Comparison of ENCODE assay signal across 1 cellular context in the genomic region with DNA sequence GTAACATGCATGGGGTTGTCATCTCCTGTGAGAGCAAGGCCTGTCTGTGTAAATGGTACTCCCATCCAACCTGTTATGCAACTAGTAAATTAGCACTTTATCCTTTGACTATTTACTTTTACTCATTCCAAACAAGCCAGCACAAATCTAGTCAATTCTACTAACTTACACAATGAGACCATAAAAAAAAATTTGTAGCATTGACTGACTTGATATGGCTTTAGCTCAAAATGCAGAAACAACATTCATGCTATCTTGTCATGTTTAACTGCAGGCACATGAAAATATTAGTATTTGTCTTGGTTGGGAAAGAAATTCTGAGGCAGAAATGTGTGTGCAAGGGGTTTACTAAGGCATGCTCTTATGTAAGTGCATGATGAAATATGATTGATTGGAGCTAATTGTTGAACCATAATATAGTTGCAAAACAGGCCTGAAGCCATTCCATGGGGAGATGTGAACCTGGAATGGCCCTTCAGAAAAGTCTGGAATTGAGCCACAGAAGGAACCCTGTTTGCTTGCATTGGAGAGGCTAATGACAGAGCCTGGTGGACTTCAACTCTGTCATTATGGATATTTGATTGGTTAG.
TF ChIP-seq lines count a peak whose summit lies in the region.

No MANE protein-coding gene starts in this region.

TF ChIP-seq in HepG2, 621 proteins besides CTCF, POLR2A, EP300 and RAD21 (continued from another document and continues in another):
- TF ChIP-seq, protein P1, sequence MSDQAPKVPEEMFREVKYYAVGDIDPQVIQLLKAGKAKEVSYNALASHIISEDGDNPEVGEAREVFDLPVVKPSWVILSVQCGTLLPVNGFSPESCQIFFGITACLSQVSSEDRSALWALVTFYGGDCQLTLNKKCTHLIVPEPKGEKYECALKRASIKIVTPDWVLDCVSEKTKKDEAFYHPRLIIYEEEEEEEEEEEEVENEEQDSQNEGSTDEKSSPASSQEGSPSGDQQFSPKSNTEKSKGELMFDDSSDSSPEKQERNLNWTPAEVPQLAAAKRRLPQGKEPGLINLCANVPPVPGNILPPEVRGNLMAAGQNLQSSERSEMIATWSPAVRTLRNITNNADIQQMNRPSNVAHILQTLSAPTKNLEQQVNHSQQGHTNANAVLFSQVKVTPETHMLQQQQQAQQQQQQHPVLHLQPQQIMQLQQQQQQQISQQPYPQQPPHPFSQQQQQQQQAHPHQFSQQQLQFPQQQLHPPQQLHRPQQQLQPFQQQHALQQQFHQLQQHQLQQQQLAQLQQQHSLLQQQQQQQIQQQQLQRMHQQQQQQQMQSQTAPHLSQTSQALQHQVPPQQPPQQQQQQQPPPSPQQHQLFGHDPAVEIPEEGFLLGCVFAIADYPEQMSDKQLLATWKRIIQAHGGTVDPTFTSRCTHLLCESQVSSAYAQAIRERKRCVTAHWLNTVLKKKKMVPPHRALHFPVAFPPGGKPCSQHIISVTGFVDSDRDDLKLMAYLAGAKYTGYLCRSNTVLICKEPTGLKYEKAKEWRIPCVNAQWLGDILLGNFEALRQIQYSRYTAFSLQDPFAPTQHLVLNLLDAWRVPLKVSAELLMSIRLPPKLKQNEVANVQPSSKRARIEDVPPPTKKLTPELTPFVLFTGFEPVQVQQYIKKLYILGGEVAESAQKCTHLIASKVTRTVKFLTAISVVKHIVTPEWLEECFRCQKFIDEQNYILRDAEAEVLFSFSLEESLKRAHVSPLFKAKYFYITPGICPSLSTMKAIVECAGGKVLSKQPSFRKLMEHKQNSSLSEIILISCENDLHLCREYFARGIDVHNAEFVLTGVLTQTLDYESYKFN (CRISPR knock-in tag; conservative IDR thresholded peaks at IDR 0.05), result peak; percentile 95
- no peak for TF ChIP-seq ZNF350 (CRISPR knock-in tag; IDR thresholded peaks at IDR 0.05; ENCODE audit: borderline replicate concordance, low read depth)
- no peak for TF ChIP-seq MYNN (CRISPR knock-in tag; IDR thresholded peaks at IDR 0.05; ENCODE audit: low read depth)
- peak; percentile 35; the same call in 1 of the 2 replicates for TF ChIP-seq BHLHE40 (IDR thresholded peaks at IDR 0.05; ENCODE audit: low read length)
- TF ChIP-seq, protein P2, sequence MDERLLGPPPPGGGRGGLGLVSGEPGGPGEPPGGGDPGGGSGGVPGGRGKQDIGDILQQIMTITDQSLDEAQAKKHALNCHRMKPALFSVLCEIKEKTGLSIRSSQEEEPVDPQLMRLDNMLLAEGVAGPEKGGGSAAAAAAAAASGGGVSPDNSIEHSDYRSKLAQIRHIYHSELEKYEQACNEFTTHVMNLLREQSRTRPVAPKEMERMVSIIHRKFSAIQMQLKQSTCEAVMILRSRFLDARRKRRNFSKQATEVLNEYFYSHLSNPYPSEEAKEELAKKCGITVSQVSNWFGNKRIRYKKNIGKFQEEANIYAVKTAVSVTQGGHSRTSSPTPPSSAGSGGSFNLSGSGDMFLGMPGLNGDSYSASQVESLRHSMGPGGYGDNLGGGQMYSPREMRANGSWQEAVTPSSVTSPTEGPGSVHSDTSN (CRISPR knock-in tag; IDR thresholded peaks at IDR 0.05), result no peak; the same call in none of the 2 replicates
- peak; percentile 50; the same call in 1 of the 2 replicates for TF ChIP-seq ZNF747 (CRISPR knock-in tag; IDR thresholded peaks at IDR 0.05; ENCODE audit: borderline replicate concordance)
- TF ChIP-seq FOXK1 (CRISPR knock-in tag; IDR thresholded peaks at IDR 0.05; ENCODE audit: borderline replicate concordance, low read depth), result peak; percentile 66; the same call in 1 of the 2 replicates
- peak; percentile 70; the same call in 1 of the 2 replicates for TF ChIP-seq ZNF746 (CRISPR knock-in tag; IDR thresholded peaks at IDR 0.05)
- TF ChIP-seq RFX1 (IDR thresholded peaks at IDR 0.05), result no peak
- TF ChIP-seq, protein P3, sequence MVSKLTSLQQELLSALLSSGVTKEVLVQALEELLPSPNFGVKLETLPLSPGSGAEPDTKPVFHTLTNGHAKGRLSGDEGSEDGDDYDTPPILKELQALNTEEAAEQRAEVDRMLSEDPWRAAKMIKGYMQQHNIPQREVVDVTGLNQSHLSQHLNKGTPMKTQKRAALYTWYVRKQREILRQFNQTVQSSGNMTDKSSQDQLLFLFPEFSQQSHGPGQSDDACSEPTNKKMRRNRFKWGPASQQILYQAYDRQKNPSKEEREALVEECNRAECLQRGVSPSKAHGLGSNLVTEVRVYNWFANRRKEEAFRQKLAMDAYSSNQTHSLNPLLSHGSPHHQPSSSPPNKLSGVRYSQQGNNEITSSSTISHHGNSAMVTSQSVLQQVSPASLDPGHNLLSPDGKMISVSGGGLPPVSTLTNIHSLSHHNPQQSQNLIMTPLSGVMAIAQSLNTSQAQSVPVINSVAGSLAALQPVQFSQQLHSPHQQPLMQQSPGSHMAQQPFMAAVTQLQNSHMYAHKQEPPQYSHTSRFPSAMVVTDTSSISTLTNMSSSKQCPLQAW (CRISPR knock-in tag; IDR thresholded peaks at IDR 0.05), result peak; percentile 52; the same call in 1 of the 2 replicates
- peak; percentile 46; the same call in 1 of the 2 replicates for TF ChIP-seq YEATS4 (CRISPR knock-in tag; IDR thresholded peaks at IDR 0.05; ENCODE audit: borderline replicate concordance)
- TF ChIP-seq HOXD1 (CRISPR knock-in tag; IDR thresholded peaks at IDR 0.05), result peak; percentile 98
- TF ChIP-seq, protein P4, sequence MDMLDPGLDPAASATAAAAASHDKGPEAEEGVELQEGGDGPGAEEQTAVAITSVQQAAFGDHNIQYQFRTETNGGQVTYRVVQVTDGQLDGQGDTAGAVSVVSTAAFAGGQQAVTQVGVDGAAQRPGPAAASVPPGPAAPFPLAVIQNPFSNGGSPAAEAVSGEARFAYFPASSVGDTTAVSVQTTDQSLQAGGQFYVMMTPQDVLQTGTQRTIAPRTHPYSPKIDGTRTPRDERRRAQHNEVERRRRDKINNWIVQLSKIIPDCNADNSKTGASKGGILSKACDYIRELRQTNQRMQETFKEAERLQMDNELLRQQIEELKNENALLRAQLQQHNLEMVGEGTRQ (IDR thresholded peaks at IDR 0.05; ENCODE audit: low read depth, low read length), result no peak
- TF ChIP-seq, protein P4 (CRISPR knock-in tag; IDR thresholded peaks at IDR 0.05; ENCODE audit: borderline replicate concordance), result 0 out of 2 replicates have a peak, but pooled peaks have one; percentile 24
- TF ChIP-seq POGZ (CRISPR knock-in tag; IDR thresholded peaks at IDR 0.05), result peak; percentile 60; the same call in 1 of the 2 replicates
- TF ChIP-seq, protein P5, sequence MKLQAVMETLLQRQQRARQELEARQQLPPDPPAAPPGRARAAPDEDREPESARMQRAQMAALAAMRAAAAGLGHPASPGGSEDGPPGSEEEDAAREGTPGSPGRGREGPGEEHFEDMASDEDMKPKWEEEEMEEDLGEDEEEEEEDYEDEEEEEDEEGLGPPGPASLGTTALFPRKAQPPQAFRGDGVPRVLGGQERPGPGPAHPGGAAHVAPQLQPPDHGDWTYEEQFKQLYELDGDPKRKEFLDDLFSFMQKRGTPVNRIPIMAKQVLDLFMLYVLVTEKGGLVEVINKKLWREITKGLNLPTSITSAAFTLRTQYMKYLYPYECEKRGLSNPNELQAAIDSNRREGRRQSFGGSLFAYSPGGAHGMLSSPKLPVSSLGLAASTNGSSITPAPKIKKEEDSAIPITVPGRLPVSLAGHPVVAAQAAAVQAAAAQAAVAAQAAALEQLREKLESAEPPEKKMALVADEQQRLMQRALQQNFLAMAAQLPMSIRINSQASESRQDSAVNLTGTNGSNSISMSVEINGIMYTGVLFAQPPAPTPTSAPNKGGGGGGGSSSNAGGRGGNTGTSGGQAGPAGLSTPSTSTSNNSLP (IDR thresholded peaks at IDR 0.05; ENCODE audit: low read depth, low read length), result peak; percentile 76
- no peak for TF ChIP-seq ZNF839 (CRISPR knock-in tag; IDR thresholded peaks at IDR 0.05; ENCODE audit: borderline replicate concordance)
- TF ChIP-seq ZNF232 (CRISPR knock-in tag; IDR thresholded peaks at IDR 0.05; ENCODE audit: borderline replicate concordance), result no peak
- TF ChIP-seq YEATS2 (CRISPR knock-in tag; IDR thresholded peaks at IDR 0.05; ENCODE audit: borderline replicate concordance), result no peak
- TF ChIP-seq, protein P6, sequence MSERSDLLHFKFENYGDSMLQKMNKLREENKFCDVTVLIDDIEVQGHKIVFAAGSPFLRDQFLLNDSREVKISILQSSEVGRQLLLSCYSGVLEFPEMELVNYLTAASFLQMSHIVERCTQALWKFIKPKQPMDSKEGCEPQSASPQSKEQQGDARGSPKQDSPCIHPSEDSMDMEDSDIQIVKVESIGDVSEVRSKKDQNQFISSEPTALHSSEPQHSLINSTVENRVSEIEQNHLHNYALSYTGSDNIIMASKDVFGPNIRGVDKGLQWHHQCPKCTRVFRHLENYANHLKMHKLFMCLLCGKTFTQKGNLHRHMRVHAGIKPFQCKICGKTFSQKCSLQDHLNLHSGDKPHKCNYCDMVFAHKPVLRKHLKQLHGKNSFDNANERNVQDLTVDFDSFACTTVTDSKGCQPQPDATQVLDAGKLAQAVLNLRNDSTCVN (CRISPR knock-in tag; IDR thresholded peaks at IDR 0.05; ENCODE audit: borderline replicate concordance), result no peak
- no peak for TF ChIP-seq ZNF274 (CRISPR knock-in tag; IDR thresholded peaks at IDR 0.05)
- TF ChIP-seq ZNF24 (IDR thresholded peaks at IDR 0.05), result no peak
- TF ChIP-seq ZNF510 (CRISPR knock-in tag; IDR thresholded peaks at IDR 0.05; ENCODE audit: low read depth), result no peak
- no peak for TF ChIP-seq ZNF44 (CRISPR knock-in tag; IDR thresholded peaks at IDR 0.05)
- TF ChIP-seq NFYC (CRISPR knock-in tag; IDR thresholded peaks at IDR 0.05), result 0 out of 2 replicates have a peak, but pooled peaks have one; percentile 29
- TF ChIP-seq ZNF468 (CRISPR knock-in tag; IDR thresholded peaks at IDR 0.05), result no peak
- TF ChIP-seq, protein P7, sequence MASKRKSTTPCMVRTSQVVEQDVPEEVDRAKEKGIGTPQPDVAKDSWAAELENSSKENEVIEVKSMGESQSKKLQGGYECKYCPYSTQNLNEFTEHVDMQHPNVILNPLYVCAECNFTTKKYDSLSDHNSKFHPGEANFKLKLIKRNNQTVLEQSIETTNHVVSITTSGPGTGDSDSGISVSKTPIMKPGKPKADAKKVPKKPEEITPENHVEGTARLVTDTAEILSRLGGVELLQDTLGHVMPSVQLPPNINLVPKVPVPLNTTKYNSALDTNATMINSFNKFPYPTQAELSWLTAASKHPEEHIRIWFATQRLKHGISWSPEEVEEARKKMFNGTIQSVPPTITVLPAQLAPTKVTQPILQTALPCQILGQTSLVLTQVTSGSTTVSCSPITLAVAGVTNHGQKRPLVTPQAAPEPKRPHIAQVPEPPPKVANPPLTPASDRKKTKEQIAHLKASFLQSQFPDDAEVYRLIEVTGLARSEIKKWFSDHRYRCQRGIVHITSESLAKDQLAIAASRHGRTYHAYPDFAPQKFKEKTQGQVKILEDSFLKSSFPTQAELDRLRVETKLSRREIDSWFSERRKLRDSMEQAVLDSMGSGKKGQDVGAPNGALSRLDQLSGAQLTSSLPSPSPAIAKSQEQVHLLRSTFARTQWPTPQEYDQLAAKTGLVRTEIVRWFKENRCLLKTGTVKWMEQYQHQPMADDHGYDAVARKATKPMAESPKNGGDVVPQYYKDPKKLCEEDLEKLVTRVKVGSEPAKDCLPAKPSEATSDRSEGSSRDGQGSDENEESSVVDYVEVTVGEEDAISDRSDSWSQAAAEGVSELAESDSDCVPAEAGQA (IDR thresholded peaks at IDR 0.05; ENCODE audit: low read depth), result no peak
- TF ChIP-seq, protein P7 (CRISPR knock-in tag; IDR thresholded peaks at IDR 0.05; ENCODE audit: borderline replicate concordance), result no peak; the same call in 1 of the 2 replicates
- TF ChIP-seq KLF6 (CRISPR knock-in tag; IDR thresholded peaks at IDR 0.05), result peak; percentile 86; the same call in 1 of the 2 replicates
- TF ChIP-seq ZNF563 (CRISPR knock-in tag; IDR thresholded peaks at IDR 0.05), result no peak
- TF ChIP-seq ONECUT2 (CRISPR knock-in tag; IDR thresholded peaks at IDR 0.05), result peak; percentile 83
- TF ChIP-seq ZFX (CRISPR knock-in tag; IDR thresholded peaks at IDR 0.05; ENCODE audit: low read depth), result peak; percentile 67
- TF ChIP-seq FOXO1 (CRISPR knock-in tag; IDR thresholded peaks at IDR 0.05), result peak; percentile 16; the same call in 1 of the 2 replicates
- no peak for TF ChIP-seq EZH2 (conservative IDR thresholded peaks at IDR 0.05; ENCODE audit: low read depth, low read length)
- TF ChIP-seq CEBPB (IDR thresholded peaks at IDR 0.05; ENCODE audit: borderline replicate concordance, low read depth, low read length), result peak; percentile 86
- TF ChIP-seq ZNF878 (CRISPR knock-in tag; IDR thresholded peaks at IDR 0.05), result peak; percentile 86; the same call in 1 of the 2 replicates
- 0 out of 2 replicates have a peak, but pooled peaks have one; percentile 57 for TF ChIP-seq HOXA7 (CRISPR knock-in tag; IDR thresholded peaks at IDR 0.05)
- no peak for TF ChIP-seq ZFP36L2 (CRISPR knock-in tag; IDR thresholded peaks at IDR 0.05)
- TF ChIP-seq, protein P8, sequence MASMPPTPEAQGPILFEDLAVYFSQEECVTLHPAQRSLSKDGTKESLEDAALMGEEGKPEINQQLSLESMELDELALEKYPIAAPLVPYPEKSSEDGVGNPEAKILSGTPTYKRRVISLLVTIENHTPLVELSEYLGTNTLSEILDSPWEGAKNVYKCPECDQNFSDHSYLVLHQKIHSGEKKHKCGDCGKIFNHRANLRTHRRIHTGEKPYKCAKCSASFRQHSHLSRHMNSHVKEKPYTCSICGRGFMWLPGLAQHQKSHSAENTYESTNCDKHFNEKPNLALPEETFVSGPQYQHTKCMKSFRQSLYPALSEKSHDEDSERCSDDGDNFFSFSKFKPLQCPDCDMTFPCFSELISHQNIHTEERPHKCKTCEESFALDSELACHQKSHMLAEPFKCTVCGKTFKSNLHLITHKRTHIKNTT (CRISPR knock-in tag; IDR thresholded peaks at IDR 0.05), result no peak
- no peak for TF ChIP-seq KLF13 (CRISPR knock-in tag; IDR thresholded peaks at IDR 0.05)
- no peak for TF ChIP-seq ZNF841 (CRISPR knock-in tag; IDR thresholded peaks at IDR 0.05; ENCODE audit: borderline replicate concordance)
- TF ChIP-seq MIER3 (CRISPR knock-in tag; IDR thresholded peaks at IDR 0.05; ENCODE audit: borderline replicate concordance), result peak; percentile 12; the same call in 1 of the 2 replicates
- peak; percentile 78 for TF ChIP-seq ZFP1 (CRISPR knock-in tag; IDR thresholded peaks at IDR 0.05)
